ENCODE assay signal across 16 cellular contexts in the genomic region with DNA sequence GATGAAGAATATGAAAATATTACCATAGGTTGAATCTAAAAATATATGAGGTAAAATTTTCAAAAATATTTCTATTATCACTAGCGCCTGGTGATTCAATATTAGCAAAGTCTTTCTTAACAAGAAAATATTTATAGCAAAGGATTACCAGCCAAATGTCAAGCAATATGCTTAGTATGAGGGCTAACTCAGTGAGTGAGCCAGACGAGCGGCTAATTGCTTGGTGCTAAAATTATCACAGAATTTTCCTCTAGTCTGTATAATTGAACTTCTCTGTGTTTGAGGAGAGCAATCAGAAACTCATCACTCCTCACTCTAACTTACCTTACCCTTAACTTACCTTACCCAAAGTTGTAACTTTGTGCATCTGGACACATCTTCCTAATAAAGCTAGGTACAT.
"Had no signal": no experiment of that assay in that cellular context is flagged by ENCODE, and none has a peak within 500 bp of the region (broad histone marks: within the 10 kb centered on the region; RNA-seq: fewer than 3 reads in every experiment).

No MANE protein-coding gene starts in this region.

- H3K4me3 ChIP-seq: colonic mucosa, heart left ventricle, left lung, lower lobe of right lung had no signal

- ATAC-seq: left lung, lower lobe of right lung, natural killer cell, right cardiac atrium had no signal

- H3K4me1 ChIP-seq: colonic mucosa, heart left ventricle, left lung, lower lobe of right lung had no signal

- FAIRE-seq: keratinocyte had no signal

- DNase-seq: colonic mucosa; dermis blood vessel endothelial cell; erythroblast; foreskin melanocyte; heart left ventricle; hypothalamus; left lung; lower lobe of right lung; natural killer cell; posterior cingulate gyrus; right cardiac atrium; small intestine; stimulated activated CD4-positive, alpha-beta T cell treated with anti-CD3 and anti-CD28 coated beads, Interleukin-2, amount 100 ng/mL, for 48 hours; stimulated activated naive CD4-positive, alpha-beta T cell treated with Interleukin-2 at 50 U/mL for 16 hours; trophoblast cell had no signal

- H3K27ac ChIP-seq: colonic mucosa, heart left ventricle, left lung, lower lobe of right lung had no signal

- H3K9me3 ChIP-seq: colonic mucosa, heart left ventricle, left lung, lower lobe of right lung had no signal

- H3K36me3 ChIP-seq: colonic mucosa, heart left ventricle, left lung, lower lobe of right lung had no signal

- H3K27me3 ChIP-seq: colonic mucosa, heart left ventricle, left lung had no signal
